Comparison of ENCODE assay signal across 17 cellular contexts in the genomic region with DNA sequence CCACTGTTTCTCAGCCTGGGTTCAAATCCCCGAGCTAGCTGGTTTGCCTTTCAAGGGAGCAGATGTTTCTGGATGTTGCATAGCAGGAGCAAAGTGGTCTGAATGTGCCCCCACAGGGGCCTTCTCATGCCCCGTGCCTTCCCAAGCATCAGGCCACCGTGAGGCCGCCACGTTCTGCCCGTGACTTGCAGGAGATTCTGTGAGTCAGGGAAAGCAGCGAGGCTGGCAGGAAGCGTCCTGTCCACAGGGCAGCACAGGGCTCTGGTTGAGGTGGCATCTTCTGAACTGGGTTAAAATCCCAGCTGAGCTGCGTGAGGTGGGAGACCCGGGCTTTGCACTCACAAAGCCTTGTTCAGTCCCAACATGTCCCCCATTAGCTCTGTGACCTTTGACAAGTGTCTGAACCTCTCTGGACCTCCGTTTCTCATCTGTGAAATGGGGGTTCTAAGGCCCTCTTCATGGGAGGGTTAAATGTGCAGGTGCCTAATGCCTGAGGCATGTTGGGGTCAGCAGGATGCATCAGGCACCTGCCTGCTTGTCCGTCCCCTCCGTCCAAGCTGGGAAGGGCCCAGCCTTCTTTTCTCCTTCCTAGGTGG.
"Had no signal": no experiment of that assay in that cellular context is flagged by ENCODE, and none has a peak within 500 bp of the region (broad histone marks: within the 10 kb centered on the region; RNA-seq: fewer than 3 reads in every experiment).

No MANE protein-coding gene starts in this region.

- H3K27ac ChIP-seq: colonic mucosa, dorsolateral prefrontal cortex, gastrocnemius medialis, heart right ventricle, ovary, right atrium auricular region had no signal

- H3K4me3 Mint-ChIP-seq: naive thymus-derived CD8-positive, alpha-beta T cell; type B pancreatic cell had no signal

- H3K4me3 ChIP-seq: colonic mucosa, dorsolateral prefrontal cortex, gastrocnemius medialis, heart right ventricle, mucosa of descending colon, ovary, right atrium auricular region had no signal

- H3K27me3 Mint-ChIP-seq: naive thymus-derived CD8-positive, alpha-beta T cell; type B pancreatic cell had no signal

- DNase-seq: colonic mucosa; dorsolateral prefrontal cortex; effector CD8-positive, alpha-beta T cell; gastrocnemius medialis; heart right ventricle; hypothalamus; kidney glomerular epithelial cell; mammary epithelial cell; naive thymus-derived CD8-positive, alpha-beta T cell; ovary; small intestine; stimulated activated CD4-positive, alpha-beta T cell treated with anti-CD3 and anti-CD28 coated beads, Interleukin-12 subunit alpha, Interleukin-12 subunit beta, amount 100 ng/mL, for 4 hours; stimulated activated naive CD4-positive, alpha-beta T cell treated with Interleukin-2 at 50 U/mL for 16 hours had no signal

- H3K27me3 ChIP-seq: colonic mucosa, dorsolateral prefrontal cortex, gastrocnemius medialis, heart right ventricle, ovary, right atrium auricular region had no signal

- H3K9me3 Mint-ChIP-seq: naive thymus-derived CD8-positive, alpha-beta T cell; type B pancreatic cell had no signal

- H3K9me3 ChIP-seq: colonic mucosa, gastrocnemius medialis, heart right ventricle, mucosa of descending colon, ovary, right atrium auricular region had no signal

- H3K27ac Mint-ChIP-seq: type B pancreatic cell had no signal

- H3K36me3 ChIP-seq: colonic mucosa, gastrocnemius medialis, ovary, right atrium auricular region had no signal

- H3K36me3 Mint-ChIP-seq: type B pancreatic cell had no signal

- H3K4me1 ChIP-seq: colonic mucosa, gastrocnemius medialis had no signal

- ATAC-seq: esophagus mucosa; gastrocnemius medialis; naive thymus-derived CD8-positive, alpha-beta T cell had no signal
